In genomic region chr11:44445500-44446340, GRCh38 we compare ENCODE assay signal across 16 cellular contexts.
DNase-seq lines count a peak whose midpoint lies in the region; ATAC-seq and TF ChIP-seq lines count a peak whose summit lies in the region.
"Had no signal": no experiment of that assay in that cellular context is flagged by ENCODE, and none has a peak within 500 bp of the region (broad histone marks: within the 10 kb centered on the region; RNA-seq: fewer than 3 reads in every experiment).

No MANE protein-coding gene starts in this region.

- H3K27ac ChIP-seq in spleen, result no peak overlapping the region
- H3K27ac ChIP-seq: ascending aorta, SK-N-MC, suprapubic skin had no signal

- H3K27me3 ChIP-seq in spleen (replicated peaks in 1 of 7), result peaks cover 0 to 36% (median 0%) of the 10 kb centered on the region in 7 donors
- H3K27me3 ChIP-seq: ascending aorta had no signal

- H3K9me3 ChIP-seq in spleen, result peaks cover 0 to 16% (median 2%) of the 10 kb centered on the region in 8 donors
- H3K9me3 ChIP-seq: ascending aorta had no signal

- H3K4me1 ChIP-seq in spleen, result no peaks in the 10 kb centered on the region
- H3K4me1 ChIP-seq: ascending aorta had no signal

- H3K36me3 ChIP-seq in spleen, result no peaks in the 10 kb centered on the region
- H3K36me3 ChIP-seq: ascending aorta, suprapubic skin had no signal

- no peak overlapping the region for H3K4me3 ChIP-seq in spleen
- H3K4me3 ChIP-seq: ascending aorta, SK-N-MC, suprapubic skin had no signal

- no peaks in the 10 kb centered on the region for H3K36me3 Mint-ChIP-seq in activated CD4-positive, alpha-beta T cell treated with anti-CD3 and anti-CD28 coated beads for 36 hours (ENCODE audit: low read depth)

- WGBS in spleen, 5 donors, result 52 to 59% (median 57%) methylated on average over 8 to 9 of the region's 9 CpGs

- H3K27ac Mint-ChIP-seq in activated CD4-positive, alpha-beta T cell treated with anti-CD3 and anti-CD28 coated beads for 36 hours, result no peak overlapping the region
- H3K27ac Mint-ChIP-seq: activated CD8-positive, alpha-beta T cell treated with anti-CD3 and anti-CD28 coated beads, Interleukin-2, amount 10 ng/mL, durations not matched to agents 7 days and 5 days had no signal

- H3K27me3 Mint-ChIP-seq in activated CD4-positive, alpha-beta T cell treated with anti-CD3 and anti-CD28 coated beads for 36 hours, result peaks cover 8% of the 10 kb centered on the region

- H3K4me3 Mint-ChIP-seq in activated CD4-positive, alpha-beta T cell treated with anti-CD3 and anti-CD28 coated beads for 36 hours, result no peak overlapping the region
- H3K4me3 Mint-ChIP-seq: activated CD8-positive, alpha-beta T cell treated with anti-CD3 and anti-CD28 coated beads, Interleukin-2, amount 10 ng/mL, durations not matched to agents 7 days and 5 days had no signal

- POLR2A ChIA-PET in activated CD4-positive, alpha-beta T cell treated with anti-CD3 and anti-CD28 coated beads for 36 hours (lab: Charles Lee), result no interaction called here

- TF ChIP-seq CTCF in spleen (IDR thresholded peaks at IDR 0.05 in 8 of 11, conservative IDR thresholded peaks at IDR 0.05 in 3 of 11), result no peak

- H3K4me1 Mint-ChIP-seq in activated CD4-positive, alpha-beta T cell treated with anti-CD3 and anti-CD28 coated beads for 36 hours, result no peaks in the 10 kb centered on the region

- H3K9me3 Mint-ChIP-seq in activated CD4-positive, alpha-beta T cell treated with anti-CD3 and anti-CD28 coated beads for 36 hours (ENCODE audit: low read depth), result no peaks in the 10 kb centered on the region

- DNase-seq in activated CD8-positive, alpha-beta memory T cell treated with anti-CD3 and anti-CD28 coated beads, Interleukin-2, amount 50 U/mL, for 48 hours, result peak; percentile 28
- no peak for DNase-seq in activated CD8-positive, alpha-beta memory T cell treated with anti-CD3 and anti-CD28 coated beads, Interleukin-2, amount 50 U/mL, for 4 hours
- DNase-seq in SW480 (ENCODE audit: low spot score) (peak; percentile 73), islet precursor cell (peak; percentile 91), spleen (no peak), cerebellum (ENCODE audit: low spot score) (no peak)
- DNase-seq in activated CD4-positive, alpha-beta T cell treated with anti-CD3 and anti-CD28 coated beads for 36 hours, result no peak
- DNase-seq: activated CD8-positive, alpha-beta T cell treated with anti-CD3 and anti-CD28 coated beads, Interleukin-2, amount 10 ng/mL, durations not matched to agents 7 days and 5 days; activated gamma-delta T cell; dermis blood vessel endothelial cell; NCI-H1048; NCI-H2227 treated with DMSO at 0.1 percent for 48 hours had no signal

- no peak for ATAC-seq in HG02938 (IDR thresholded peaks at IDR 0.05; ENCODE audit: unreplicated experiment)
- no peak for ATAC-seq in activated CD4-positive, alpha-beta T cell treated with anti-CD3 and anti-CD28 coated beads for 36 hours
- ATAC-seq: activated CD8-positive, alpha-beta T cell treated with anti-CD3 and anti-CD28 coated beads, Interleukin-2, amount 10 ng/mL, durations not matched to agents 7 days and 5 days had no signal

- TF ChIP-seq POLR2A in spleen (IDR thresholded peaks at IDR 0.05), result no peak

- intact Hi-C loops in spleen (cut with DNase I; ENCODE audit: low total_unique reads), result no loop called here
- intact Hi-C loops in activated CD4-positive, alpha-beta T cell treated with anti-CD3 and anti-CD28 coated beads for 36 hours (cut with DNase I, micrococcal nuclease), result no loop called here

- CTCF ChIA-PET in activated CD4-positive, alpha-beta T cell treated with anti-CD3 and anti-CD28 coated beads for 36 hours (lab: Charles Lee), result interaction anchor here (0.7 kb wide), 1 partner anchor 116 kb away, joined by 3 read pairs; no protein-coding TSS in a partner anchor

Comparison
In these comparisons a context has a peak if more than half of its experiments do, and no peak if none do; other contexts are left out.
1. DNase-seq: peak in activated CD8-positive, alpha-beta memory T cell treated with anti-CD3 and anti-CD28 coated beads, Interleukin-2, amount 50 U/mL, for 48 hours (single experiment), SW480 (single experiment) and islet precursor cell (single experiment); none in activated CD8-positive, alpha-beta memory T cell treated with anti-CD3 and anti-CD28 coated beads, Interleukin-2, amount 50 U/mL, for 4 hours (single experiment), spleen (single experiment), activated CD4-positive, alpha-beta T cell treated with anti-CD3 and anti-CD28 coated beads for 36 hours (single experiment) and cerebellum (single experiment).